Comparison of ENCODE assay signal across 1 cellular context in the genomic region with DNA sequence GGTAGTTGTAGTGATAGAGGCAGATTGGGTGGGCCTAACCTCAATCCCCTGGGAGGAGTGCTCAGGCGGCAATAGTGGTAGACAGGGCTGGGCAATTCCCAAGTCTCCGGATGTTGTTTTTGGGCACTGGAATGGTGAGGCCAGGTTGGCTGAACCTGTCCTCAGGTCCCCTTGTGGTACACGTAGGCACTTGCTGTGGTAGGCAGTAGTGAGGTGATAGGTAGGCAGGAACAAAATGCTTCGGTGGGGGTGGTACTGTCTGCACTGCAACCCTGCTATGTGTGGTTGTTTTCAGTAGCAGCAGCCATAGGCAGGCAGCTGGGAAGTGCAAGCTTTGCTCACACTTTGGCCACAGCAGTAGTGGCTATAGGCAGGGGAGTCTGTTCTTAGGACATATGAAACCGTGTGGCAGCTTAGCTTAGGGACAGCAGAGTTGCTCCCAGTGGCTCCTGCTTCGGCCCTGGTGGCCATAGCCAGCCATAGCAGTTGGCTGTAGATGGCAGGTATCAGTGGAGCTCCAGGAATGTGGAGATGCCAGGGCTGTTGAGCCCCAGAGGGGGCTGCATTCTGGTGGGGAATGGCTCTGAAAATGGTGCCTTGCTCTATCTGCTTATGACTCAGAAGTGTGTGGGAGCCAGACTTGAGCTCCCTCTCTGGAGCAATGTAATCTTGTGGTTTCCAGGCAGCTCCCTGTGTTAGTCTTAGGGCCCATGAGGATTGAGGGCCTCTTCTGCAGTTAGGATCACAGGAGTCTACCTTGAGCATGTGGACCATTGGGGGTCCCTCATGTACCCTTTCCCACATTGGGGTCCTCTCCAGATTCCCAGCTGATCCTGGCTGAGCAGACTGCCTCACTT.
TF ChIP-seq lines count a peak whose summit lies in the region.

No MANE protein-coding gene starts in this region.

TF ChIP-seq in GM23338, 12 proteins besides CTCF, POLR2A, EP300 and RAD21:
- no peak for TF ChIP-seq POLR2AphosphoS5 (IDR thresholded peaks at IDR 0.05; ENCODE audit: low read depth)
- TF ChIP-seq, protein P1, sequence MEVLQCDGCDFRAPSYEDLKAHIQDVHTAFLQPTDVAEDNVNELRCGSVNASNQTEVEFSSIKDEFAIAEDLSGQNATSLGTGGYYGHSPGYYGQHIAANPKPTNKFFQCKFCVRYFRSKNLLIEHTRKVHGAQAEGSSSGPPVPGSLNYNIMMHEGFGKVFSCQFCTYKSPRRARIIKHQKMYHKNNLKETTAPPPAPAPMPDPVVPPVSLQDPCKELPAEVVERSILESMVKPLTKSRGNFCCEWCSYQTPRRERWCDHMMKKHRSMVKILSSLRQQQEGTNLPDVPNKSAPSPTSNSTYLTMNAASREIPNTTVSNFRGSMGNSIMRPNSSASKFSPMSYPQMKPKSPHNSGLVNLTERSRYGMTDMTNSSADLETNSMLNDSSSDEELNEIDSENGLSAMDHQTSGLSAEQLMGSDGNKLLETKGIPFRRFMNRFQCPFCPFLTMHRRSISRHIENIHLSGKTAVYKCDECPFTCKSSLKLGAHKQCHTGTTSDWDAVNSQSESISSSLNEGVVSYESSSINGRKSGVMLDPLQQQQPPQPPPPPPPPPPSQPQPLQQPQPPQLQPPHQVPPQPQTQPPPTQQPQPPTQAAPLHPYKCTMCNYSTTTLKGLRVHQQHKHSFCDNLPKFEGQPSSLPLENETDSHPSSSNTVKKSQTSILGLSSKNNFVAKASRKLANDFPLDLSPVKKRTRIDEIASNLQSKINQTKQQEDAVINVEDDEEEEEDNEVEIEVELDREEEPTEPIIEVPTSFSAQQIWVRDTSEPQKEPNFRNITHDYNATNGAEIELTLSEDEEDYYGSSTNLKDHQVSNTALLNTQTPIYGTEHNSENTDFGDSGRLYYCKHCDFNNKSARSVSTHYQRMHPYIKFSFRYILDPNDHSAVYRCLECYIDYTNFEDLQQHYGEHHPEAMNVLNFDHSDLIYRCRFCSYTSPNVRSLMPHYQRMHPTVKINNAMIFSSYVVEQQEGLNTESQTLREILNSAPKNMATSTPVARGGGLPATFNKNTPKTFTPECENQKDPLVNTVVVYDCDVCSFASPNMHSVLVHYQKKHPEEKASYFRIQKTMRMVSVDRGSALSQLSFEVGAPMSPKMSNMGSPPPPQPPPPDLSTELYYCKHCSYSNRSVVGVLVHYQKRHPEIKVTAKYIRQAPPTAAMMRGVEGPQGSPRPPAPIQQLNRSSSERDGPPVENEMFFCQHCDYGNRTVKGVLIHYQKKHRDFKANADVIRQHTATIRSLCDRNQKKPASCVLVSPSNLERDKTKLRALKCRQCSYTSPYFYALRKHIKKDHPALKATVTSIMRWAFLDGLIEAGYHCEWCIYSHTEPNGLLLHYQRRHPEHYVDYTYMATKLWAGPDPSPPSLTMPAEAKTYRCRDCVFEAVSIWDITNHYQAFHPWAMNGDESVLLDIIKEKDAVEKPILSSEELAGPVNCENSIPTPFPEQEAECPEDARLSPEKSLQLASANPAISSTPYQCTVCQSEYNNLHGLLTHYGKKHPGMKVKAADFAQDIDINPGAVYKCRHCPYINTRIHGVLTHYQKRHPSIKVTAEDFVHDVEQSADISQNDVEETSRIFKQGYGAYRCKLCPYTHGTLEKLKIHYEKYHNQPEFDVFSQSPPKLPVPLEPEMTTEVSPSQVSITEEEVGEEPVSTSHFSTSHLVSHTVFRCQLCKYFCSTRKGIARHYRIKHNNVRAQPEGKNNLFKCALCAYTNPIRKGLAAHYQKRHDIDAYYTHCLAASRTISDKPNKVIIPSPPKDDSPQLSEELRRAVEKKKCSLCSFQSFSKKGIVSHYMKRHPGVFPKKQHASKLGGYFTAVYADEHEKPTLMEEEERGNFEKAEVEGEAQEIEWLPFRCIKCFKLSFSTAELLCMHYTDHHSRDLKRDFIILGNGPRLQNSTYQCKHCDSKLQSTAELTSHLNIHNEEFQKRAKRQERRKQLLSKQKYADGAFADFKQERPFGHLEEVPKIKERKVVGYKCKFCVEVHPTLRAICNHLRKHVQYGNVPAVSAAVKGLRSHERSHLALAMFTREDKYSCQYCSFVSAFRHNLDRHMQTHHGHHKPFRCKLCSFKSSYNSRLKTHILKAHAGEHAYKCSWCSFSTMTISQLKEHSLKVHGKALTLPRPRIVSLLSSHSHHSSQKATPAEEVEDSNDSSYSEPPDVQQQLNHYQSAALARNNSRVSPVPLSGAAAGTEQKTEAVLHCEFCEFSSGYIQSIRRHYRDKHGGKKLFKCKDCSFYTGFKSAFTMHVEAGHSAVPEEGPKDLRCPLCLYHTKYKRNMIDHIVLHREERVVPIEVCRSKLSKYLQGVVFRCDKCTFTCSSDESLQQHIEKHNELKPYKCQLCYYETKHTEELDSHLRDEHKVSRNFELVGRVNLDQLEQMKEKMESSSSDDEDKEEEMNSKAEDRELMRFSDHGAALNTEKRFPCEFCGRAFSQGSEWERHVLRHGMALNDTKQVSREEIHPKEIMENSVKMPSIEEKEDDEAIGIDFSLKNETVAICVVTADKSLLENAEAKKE (CRISPR knock-in tag; IDR thresholded peaks at IDR 0.05): peak; percentile 60; the same call in 1 of the 2 replicates
